ENCODE assay signal across 8 cellular contexts in the genomic region with DNA sequence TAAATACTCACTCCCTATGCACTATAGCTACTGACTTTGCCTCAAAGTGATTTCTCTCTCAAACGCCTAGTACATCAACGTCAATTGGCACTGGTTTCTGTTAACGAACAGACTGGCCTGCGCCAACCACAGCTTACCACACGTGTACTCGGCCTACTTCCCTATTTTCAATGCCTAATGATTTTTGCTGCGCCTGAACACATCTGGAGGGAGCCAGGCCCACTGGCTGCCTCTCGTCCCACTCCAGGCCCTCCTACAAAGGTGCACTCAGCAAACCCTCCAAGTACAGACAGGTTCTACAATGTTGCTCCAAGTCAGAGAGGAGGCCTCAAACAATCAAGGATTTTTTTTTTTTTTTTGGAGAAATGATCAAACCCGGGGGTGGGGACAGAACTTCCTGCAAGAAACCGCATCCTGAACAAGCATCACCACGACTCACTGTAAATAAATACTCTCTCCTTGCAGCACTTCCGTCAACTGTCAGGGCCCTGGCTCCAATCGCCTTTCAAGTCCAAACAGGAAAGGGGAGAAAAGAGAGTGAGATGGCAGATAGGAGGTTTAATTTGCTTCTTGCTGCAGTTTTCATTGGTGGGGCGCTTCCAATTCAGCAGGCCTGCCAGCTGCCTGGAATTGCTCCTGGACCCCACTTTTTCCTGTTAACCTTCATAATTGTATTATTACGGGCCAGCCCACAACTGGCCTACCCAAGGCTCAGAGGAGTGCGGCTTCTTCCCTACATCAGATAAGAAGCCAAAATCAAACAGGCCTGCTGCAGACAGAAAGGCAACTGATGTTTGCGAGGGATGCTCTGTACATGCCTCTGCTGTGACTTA.
A peak's percentile ranks its signal among the peaks of the same experiment; 100 is the strongest.
DNase-seq lines count a peak whose midpoint lies in the region; ATAC-seq and TF ChIP-seq lines count a peak whose summit lies in the region.

No MANE protein-coding gene starts in this region.

- H3K27me3 ChIP-seq in adrenal gland: no peaks in the 10 kb centered on the region
- H3K27me3 ChIP-seq in left lung: no peaks in the 10 kb centered on the region
- H3K27me3 ChIP-seq in thoracic aorta (replicated peaks; ENCODE audit: insufficient read depth): no peaks in the 10 kb centered on the region

- H3K4me1 ChIP-seq in adrenal gland (replicated peaks in 1 of 2) (peaks cover 0 to 21% of the 10 kb centered on the region in 2 donors), left lung (peaks cover 10 to 86% of the 10 kb centered on the region in 2 donors), thoracic aorta (ENCODE audit: control insufficient read depth in 1 of 2, low read depth in 2 of 2) (peaks cover 31 to 47% of the 10 kb centered on the region in 2 donors)

- no peak overlapping the region for H3K4me3 ChIP-seq in adrenal gland
- no peak overlapping the region for H3K4me3 ChIP-seq in left lung
- H3K4me3 ChIP-seq in thoracic aorta: no peak overlapping the region

- no peak for TF ChIP-seq POLR2A in adrenal gland (IDR thresholded peaks at IDR 0.05)

- WGBS in adrenal gland, 4 donors: 68 to 78% (median 72%) methylated on average over 17 of the region's 17 CpGs

- peak; percentile 38 to 50 (median 50) for DNase-seq in stimulated activated CD4-positive, alpha-beta T cell treated with anti-CD3 and anti-CD28 coated beads, Interleukin-12 subunit alpha, Interleukin-12 subunit beta, amount 100 ng/mL, for 48 hours (ENCODE audit: low read depth in 2 of 3, low spot score in 1 of 3)
- DNase-seq in stimulated activated CD4-positive, alpha-beta T cell treated with anti-CD3 and anti-CD28 coated beads, Interleukin-12 subunit alpha, Interleukin-12 subunit beta, amount 100 ng/mL, for 4 hours: no peak
- DNase-seq in SK-N-DZ (ENCODE audit: low spot score): peak; percentile 89
- peak in 6 of 7 donors; percentile 21 to 63 (median 51) for DNase-seq in adrenal gland
- peak; percentile 69 to 81 for DNase-seq in left lung
- no peak for DNase-seq in thoracic aorta (ENCODE audit: low spot score)
- no peak for DNase-seq in foreskin melanocyte

- no peaks in the 10 kb centered on the region for H3K9me3 ChIP-seq in adrenal gland (replicated peaks in 1 of 3)
- no peaks in the 10 kb centered on the region for H3K9me3 ChIP-seq in left lung
- H3K9me3 ChIP-seq in thoracic aorta: no peaks in the 10 kb centered on the region

- no peak for TF ChIP-seq CTCF in adrenal gland (IDR thresholded peaks at IDR 0.05)
- no peak for TF ChIP-seq CTCF in left lung (IDR thresholded peaks at IDR 0.05)
- no peak for TF ChIP-seq CTCF in thoracic aorta (IDR thresholded peaks at IDR 0.05)

- H3K36me3 ChIP-seq in adrenal gland (replicated peaks in 1 of 2): no peaks in the 10 kb centered on the region
- H3K36me3 ChIP-seq in left lung: no peaks in the 10 kb centered on the region
- no peaks in the 10 kb centered on the region for H3K36me3 ChIP-seq in thoracic aorta

- intact Hi-C loops in adrenal gland (cut with DNase I): no loop called here
- intact Hi-C loops in left lung (cut with DNase I): no loop called here

- ATAC-seq in HG03103 (IDR thresholded peaks at IDR 0.05; ENCODE audit: low read depth, unreplicated experiment) (peak; percentile 93), left lung (peak; percentile 68), thoracic aorta (ENCODE audit: insufficient number of reproducible peaks, low FRiP score, low read depth) (peak; percentile 59)

- H3K27ac ChIP-seq in adrenal gland: peak overlapping the region in 4 of 5 donors; percentile 4 to 84 (median 50)
- H3K27ac ChIP-seq in left lung: peak overlapping the region; percentile 63 to 90
- peak overlapping the region in 1 of 2 donors; percentile 30 for H3K27ac ChIP-seq in thoracic aorta

Comparison
In these comparisons a context has a peak if more than half of its experiments do, and no peak if none do; other contexts are left out.
1. DNase-seq: peak in stimulated activated CD4-positive, alpha-beta T cell treated with anti-CD3 and anti-CD28 coated beads, Interleukin-12 subunit alpha, Interleukin-12 subunit beta, amount 100 ng/mL, for 48 hours (3 of 3), SK-N-DZ (single experiment), adrenal gland (6 of 7) and left lung (2 of 2); none in stimulated activated CD4-positive, alpha-beta T cell treated with anti-CD3 and anti-CD28 coated beads, Interleukin-12 subunit alpha, Interleukin-12 subunit beta, amount 100 ng/mL, for 4 hours (single experiment), thoracic aorta (single experiment) and foreskin melanocyte (single experiment).
2. Peak in every context shown above with its lines, with median percentiles within 50 percentile points of each other: ATAC-seq.